ENCODE assay signal across 16 cellular contexts in genomic region chr7:11328309-11328708, GRCh38.
DNase-seq lines count a peak whose midpoint lies in the region; ATAC-seq and TF ChIP-seq lines count a peak whose summit lies in the region.
"Had no signal": no experiment of that assay in that cellular context is flagged by ENCODE, and none has a peak within 500 bp of the region (broad histone marks: within the 10 kb centered on the region; RNA-seq: fewer than 3 reads in every experiment).

No MANE protein-coding gene starts in this region.

- in situ Hi-C loops in G401 (cut with HindIII; ENCODE audit: low sequenced_read_pairs) (no loop called here), astrocyte of the cerebellum (cut with HindIII; ENCODE audit: low sequenced_read_pairs) (no loop called here)

- H3K4me3 Mint-ChIP-seq in activated T-helper 2 cell treated with anti-CD3 and anti-CD28 coated beads, Interferon-gamma antibody, Interleukin-2, Interleukin-4, amounts not matched to agents 10 μg/mL and 5 μg/mL and 100 μg/mL, durations not matched to agents 14 hours and 24 hours and 36 hours (ENCODE audit: low read depth), result no peak overlapping the region
- H3K4me3 Mint-ChIP-seq in endothelial cell (ENCODE audit: unreplicated experiment), result no peak overlapping the region
- H3K4me3 Mint-ChIP-seq: naive thymus-derived CD4-positive, alpha-beta T cell had no signal

- H3K27me3 ChIP-seq in foreskin keratinocyte, result no peaks in the 10 kb centered on the region
- no peaks in the 10 kb centered on the region for H3K27me3 ChIP-seq in neuronal stem cell (ENCODE audit: control insufficient read depth in 3 of 3, insufficient read depth in 3 of 3, low read depth in 1 of 3, low read length in 3 of 3)
- H3K27me3 ChIP-seq: gastrocnemius medialis, suprapubic skin had no signal

- H3K4me1 ChIP-seq in foreskin keratinocyte (no peaks in the 10 kb centered on the region), neuronal stem cell (ENCODE audit: control insufficient read depth in 2 of 2, insufficient read depth in 1 of 2, low read depth in 1 of 2, low read length in 2 of 2) (peaks cover 0 to 4% of the 10 kb centered on the region in 2 donors)
- H3K4me1 ChIP-seq: gastrocnemius medialis, lower lobe of right lung, suprapubic skin had no signal

- no peak overlapping the region for H2BK120ac ChIP-seq in neuronal stem cell (ENCODE audit: low read depth, low read length)

- peak; percentile 57 for ATAC-seq in foreskin keratinocyte
- ATAC-seq in HG03565 (IDR thresholded peaks at IDR 0.05; ENCODE audit: unreplicated experiment), result no peak
- ATAC-seq: gastrocnemius medialis; lower lobe of right lung; naive thymus-derived CD4-positive, alpha-beta T cell had no signal

- H3K79me1 ChIP-seq in neuronal stem cell (ENCODE audit: low read depth, low read length), result no peaks in the 10 kb centered on the region

- H3K9me3 ChIP-seq in neuronal stem cell (replicated peaks in 1 of 2; ENCODE audit: control insufficient read depth in 2 of 2, insufficient read depth in 1 of 2, low read depth in 1 of 2, low read length in 2 of 2), result no peaks in the 10 kb centered on the region
- H3K9me3 ChIP-seq: gastrocnemius medialis, lower lobe of right lung had no signal

- no peak overlapping the region for H4K8ac ChIP-seq in neuronal stem cell (ENCODE audit: low read depth, low read length)

- no peak overlapping the region for H3K4ac ChIP-seq in neuronal stem cell (ENCODE audit: low read length)

- no peak overlapping the region for H2BK5ac ChIP-seq in neuronal stem cell (ENCODE audit: low read length)

- H3K27me3 Mint-ChIP-seq in activated T-helper 2 cell treated with anti-CD3 and anti-CD28 coated beads, Interferon-gamma antibody, Interleukin-2, Interleukin-4, amounts not matched to agents 10 μg/mL and 5 μg/mL and 100 μg/mL, durations not matched to agents 14 hours and 24 hours and 36 hours (ENCODE audit: low read depth), result no peaks in the 10 kb centered on the region
- H3K27me3 Mint-ChIP-seq in endothelial cell (ENCODE audit: unreplicated experiment), result no peaks in the 10 kb centered on the region
- H3K27me3 Mint-ChIP-seq: naive thymus-derived CD4-positive, alpha-beta T cell had no signal

- H4K91ac ChIP-seq in neuronal stem cell (ENCODE audit: low read depth, low read length, poor library complexity), result no peak overlapping the region

- H3K4me3 ChIP-seq in astrocyte of the cerebellum (ENCODE audit: low read depth, low read length), result no peak overlapping the region
- no peak overlapping the region for H3K4me3 ChIP-seq in neuronal stem cell (ENCODE audit: low read length in 2 of 2)
- H3K4me3 ChIP-seq in lower leg skin (ENCODE audit: low read depth, poor library complexity, severe bottlenecking), result no peak overlapping the region
- H3K4me3 ChIP-seq: gastrocnemius medialis, lower lobe of right lung, suprapubic skin had no signal

- TF ChIP-seq CTCF in astrocyte of the cerebellum (IDR thresholded peaks at IDR 0.05; ENCODE audit: low read depth, low read length, missing control alignments) (no peak), foreskin keratinocyte (conservative IDR thresholded peaks at IDR 0.05) (no peak), lower leg skin (IDR thresholded peaks at IDR 0.05) (no peak), endothelial cell (IDR thresholded peaks at IDR 0.05; ENCODE audit: unreplicated experiment) (no peak)

- H2AFZ ChIP-seq in neuronal stem cell (ENCODE audit: low read length), result peak overlapping the region; percentile 58

- DNase-seq in G401 (ENCODE audit: low spot score) (peak; percentile 28), astrocyte of the cerebellum (ENCODE audit: low read depth) (peak; percentile 27), foreskin keratinocyte (peak in 1 of 2 donors; percentile 49), neuronal stem cell (ENCODE audit: low spot score) (no peak), lower leg skin (ENCODE audit: low spot score in 2 of 2) (no peak), endothelial cell (ENCODE audit: low spot score) (no peak)
- DNase-seq in activated T-helper 2 cell treated with anti-CD3 and anti-CD28 coated beads, Interferon-gamma antibody, Interleukin-2, Interleukin-4, amounts not matched to agents 10 μg/mL and 5 μg/mL and 100 μg/mL, durations not matched to agents 14 hours and 24 hours and 36 hours (ENCODE audit: low spot score), result no peak
- DNase-seq: activated gamma-delta T cell; gastrocnemius medialis; lower lobe of right lung; naive thymus-derived CD4-positive, alpha-beta T cell; NCI-H226; posterior cingulate gyrus; stimulated activated CD8-positive, alpha-beta memory T cell treated with anti-CD3 and anti-CD28 coated beads, Interleukin-4, amount 100 ng/mL, for 48 hours had no signal

- no peak overlapping the region for H3K18ac ChIP-seq in neuronal stem cell (ENCODE audit: low read length)

- no peaks in the 10 kb centered on the region for H3K36me3 ChIP-seq in neuronal stem cell (replicated peaks in 1 of 2; ENCODE audit: control insufficient read depth in 2 of 2, insufficient read depth in 2 of 2, low read length in 2 of 2)
- H3K36me3 ChIP-seq: gastrocnemius medialis, lower lobe of right lung, suprapubic skin had no signal

- no CpG with 5 or more reads among the region's 3 CpGs for WGBS in neuronal stem cell (ENCODE audit: extremely low coverage in 2 of 2, insufficient read length in 2 of 2, insufficient replicate concordance in 1 of 2), 2 donors
- WGBS in lower leg skin, 2 donors, result 17 to 19% methylated on average over 3 of the region's 3 CpGs

- no peak overlapping the region for H3K27ac Mint-ChIP-seq in activated T-helper 2 cell treated with anti-CD3 and anti-CD28 coated beads, Interferon-gamma antibody, Interleukin-2, Interleukin-4, amounts not matched to agents 10 μg/mL and 5 μg/mL and 100 μg/mL, durations not matched to agents 14 hours and 24 hours and 36 hours
- no peak overlapping the region for H3K27ac Mint-ChIP-seq in endothelial cell (ENCODE audit: unreplicated experiment)
- H3K27ac Mint-ChIP-seq: naive thymus-derived CD4-positive, alpha-beta T cell had no signal

- H2BK12ac ChIP-seq in neuronal stem cell (ENCODE audit: low read length), result no peak overlapping the region

- H3K27ac ChIP-seq in foreskin keratinocyte, result no peak overlapping the region
- H3K27ac ChIP-seq in neuronal stem cell (replicated peaks; ENCODE audit: low read length), result no peak overlapping the region
- H3K27ac ChIP-seq: gastrocnemius medialis, lower lobe of right lung, suprapubic skin had no signal

- peaks cover 18% of the 10 kb centered on the region for H3K4me1 Mint-ChIP-seq in activated T-helper 2 cell treated with anti-CD3 and anti-CD28 coated beads, Interferon-gamma antibody, Interleukin-2, Interleukin-4, amounts not matched to agents 10 μg/mL and 5 μg/mL and 100 μg/mL, durations not matched to agents 14 hours and 24 hours and 36 hours (ENCODE audit: low read depth)
- H3K4me1 Mint-ChIP-seq in endothelial cell (ENCODE audit: unreplicated experiment), result no peaks in the 10 kb centered on the region
- H3K4me1 Mint-ChIP-seq: naive thymus-derived CD4-positive, alpha-beta T cell had no signal

- H2AK5ac ChIP-seq in neuronal stem cell (ENCODE audit: low read depth, low read length), result no peak overlapping the region

- H3K9ac ChIP-seq in neuronal stem cell (ENCODE audit: low read depth, low read length, poor library complexity), result no peak overlapping the region

- intact Hi-C loops in lower leg skin (cut with DNase I; ENCODE audit: low total_unique reads), result no loop called here
- intact Hi-C loops in activated T-helper 2 cell treated with anti-CD3 and anti-CD28 coated beads, Interferon-gamma antibody, Interleukin-2, Interleukin-4, amounts not matched to agents 10 μg/mL and 5 μg/mL and 100 μg/mL, durations not matched to agents 14 hours and 24 hours and 36 hours (cut with micrococcal nuclease), result no loop called here

- TF ChIP-seq POLR2A in lower leg skin (IDR thresholded peaks at IDR 0.05), result no peak

- H3K4me2 ChIP-seq in neuronal stem cell (ENCODE audit: insufficient read depth, low read length, poor library complexity, severe bottlenecking), result no peak overlapping the region

- H2BK15ac ChIP-seq in neuronal stem cell (ENCODE audit: low read length), result no peak overlapping the region

- H3K9me3 Mint-ChIP-seq in activated T-helper 2 cell treated with anti-CD3 and anti-CD28 coated beads, Interferon-gamma antibody, Interleukin-2, Interleukin-4, amounts not matched to agents 10 μg/mL and 5 μg/mL and 100 μg/mL, durations not matched to agents 14 hours and 24 hours and 36 hours, result no peaks in the 10 kb centered on the region
- H3K9me3 Mint-ChIP-seq in endothelial cell (ENCODE audit: unreplicated experiment), result no peaks in the 10 kb centered on the region

- no peaks in the 10 kb centered on the region for H3K36me3 Mint-ChIP-seq in activated T-helper 2 cell treated with anti-CD3 and anti-CD28 coated beads, Interferon-gamma antibody, Interleukin-2, Interleukin-4, amounts not matched to agents 10 μg/mL and 5 μg/mL and 100 μg/mL, durations not matched to agents 14 hours and 24 hours and 36 hours (ENCODE audit: low read depth)
- H3K36me3 Mint-ChIP-seq in endothelial cell (ENCODE audit: low read depth, unreplicated experiment), result no peaks in the 10 kb centered on the region
- H3K36me3 Mint-ChIP-seq: naive thymus-derived CD4-positive, alpha-beta T cell had no signal

- no peak overlapping the region for H3K23ac ChIP-seq in neuronal stem cell (ENCODE audit: low read depth, low read length, poor library complexity)

- H3K14ac ChIP-seq in neuronal stem cell (ENCODE audit: low read length), result no peak overlapping the region

Comparison
In these comparisons a context has a peak if more than half of its experiments do, and no peak if none do; other contexts are left out.
1. DNase-seq: peak in G401 (single experiment) and astrocyte of the cerebellum (single experiment); none in neuronal stem cell (single experiment), lower leg skin (0 of 2), activated T-helper 2 cell treated with anti-CD3 and anti-CD28 coated beads, Interferon-gamma antibody, Interleukin-2, Interleukin-4, amounts not matched to agents 10 μg/mL and 5 μg/mL and 100 μg/mL, durations not matched to agents 14 hours and 24 hours and 36 hours (single experiment) and endothelial cell (single experiment).